Comparison of ENCODE assay signal across 8 cellular contexts in the genomic region with DNA sequence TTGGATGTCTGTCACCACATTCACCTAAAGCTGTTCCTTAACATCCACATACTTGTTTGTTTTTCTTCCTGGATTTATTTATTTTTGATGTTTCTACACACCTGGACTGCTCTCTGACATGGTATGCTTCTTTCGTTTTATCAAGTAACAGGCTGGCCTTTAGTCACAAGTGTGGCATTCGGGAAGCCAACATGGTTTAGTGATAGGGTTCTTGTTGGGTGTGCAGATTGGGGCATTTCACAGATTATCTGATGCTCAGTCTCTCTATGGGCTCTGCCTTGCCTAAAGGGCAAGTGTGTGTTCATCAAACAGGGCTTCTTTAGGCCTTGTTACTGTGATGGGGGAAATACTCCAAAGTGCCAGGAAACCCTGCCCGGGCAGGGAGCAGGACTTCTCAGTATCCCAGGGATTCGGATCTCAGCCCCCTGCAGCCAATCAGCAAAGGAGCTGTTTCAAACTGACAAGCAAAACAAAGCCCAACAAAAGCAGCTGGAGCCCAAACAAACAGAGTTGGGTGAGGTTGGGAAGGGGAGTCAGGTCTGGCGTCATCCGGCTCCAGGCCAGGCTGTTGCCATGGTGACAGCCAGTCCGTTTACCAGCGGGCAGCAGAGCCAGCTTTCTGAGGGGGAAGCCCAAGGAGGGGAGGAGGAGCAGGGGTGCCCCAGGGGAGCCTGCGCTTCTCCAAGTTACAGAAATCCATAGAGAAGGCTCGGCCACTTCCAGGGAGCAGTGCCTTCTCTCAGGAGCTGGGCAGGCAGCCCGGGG. TPM values are rescaled to one million over a fixed set of nuclear protein-coding genes. Genes with fewer than 3 reads are reported as not detected.
A peak's percentile ranks its signal among the peaks of the same experiment; 100 is the strongest.
DNase-seq lines count a peak whose midpoint lies in the region; ATAC-seq and TF ChIP-seq lines count a peak whose summit lies in the region.

No MANE protein-coding gene starts in this region.

- H3K4me1 ChIP-seq in HUES48 (ENCODE audit: control insufficient read depth, insufficient read depth, low read length) = peaks cover 13% of the 10 kb centered on the region
- H3K4me1 ChIP-seq in heart right ventricle = peaks cover 14 to 43% (median 34%) of the 10 kb centered on the region in 9 donors

- H3K4me3 ChIP-seq in HUES48 (ENCODE audit: low read depth, low read length) = no peak overlapping the region
- H3K4me3 ChIP-seq in heart right ventricle = peak overlapping the region in 4 of 10 donors; percentile 7 to 24 (median 18)

- intact Hi-C loops in heart right ventricle (cut with DNase I) = loop anchor here in 5 of 10 donors (1.0 to 10.0 kb wide), 4 partner anchors 30 to 118 kb away; a partner anchor contains a TSS
- intact Hi-C loops in posterior vena cava (cut with DNase I) = no loop called here

- ATAC-seq in heart right ventricle (peak; percentile 80 to 95 (median 88)), GM19351 (IDR thresholded peaks at IDR 0.05; ENCODE audit: unreplicated experiment) (no peak), GM21529 (IDR thresholded peaks at IDR 0.05; ENCODE audit: unreplicated experiment) (no peak)

- no peak overlapping the region; the same call in 1 of the 2 replicates for H3K9ac ChIP-seq in HUES48 (ENCODE audit: low read depth, low read length)

- TF ChIP-seq CTCF in heart right ventricle (IDR thresholded peaks at IDR 0.05) = no peak
- TF ChIP-seq CTCF in GM20000 (IDR thresholded peaks at IDR 0.05; ENCODE audit: extremely low read depth, missing control alignments) = no peak

- 21 to 26% methylated on average over 11 of the region's 11 CpGs for WGBS in heart right ventricle, 2 donors

- peak overlapping the region; percentile 73 for H3K27ac ChIP-seq in HUES48 (ENCODE audit: low read depth, low read length)
- peak overlapping the region; percentile 58 to 80 (median 72) for H3K27ac ChIP-seq in heart right ventricle

- no peaks in the 10 kb centered on the region for H3K9me3 ChIP-seq in HUES48 (ENCODE audit: control insufficient read depth, insufficient read depth, low read length)
- H3K9me3 ChIP-seq in heart right ventricle = no peaks in the 10 kb centered on the region

- DNase-seq in amniotic epithelial cell (ENCODE audit: low read depth) = peak; percentile 83
- peak; percentile 91 to 92 for DNase-seq in heart right ventricle
- peak; percentile 96 for DNase-seq in posterior vena cava (ENCODE audit: low spot score)
- no peak for DNase-seq in GM20000 (ENCODE audit: low spot score)
- DNase-seq in effector CD4-positive, alpha-beta T cell = no peak

- H3K36me3 ChIP-seq in HUES48 (ENCODE audit: control insufficient read depth, insufficient read depth, low read length) (no peaks in the 10 kb centered on the region), heart right ventricle (no peaks in the 10 kb centered on the region)

- no peaks in the 10 kb centered on the region for H3K27me3 ChIP-seq in HUES48 (ENCODE audit: control insufficient read depth, insufficient read depth, low read length)
- no peaks in the 10 kb centered on the region for H3K27me3 ChIP-seq in heart right ventricle

RNA-seq across cellular contexts. Expression of a gene that starts 31.8 kb away (rescaled TPM):
- total RNA-seq in heart right ventricle (100 to 1,000 TPM in 3 of 10 donors, 10 to 100 TPM in 6, 1 to 10 TPM in 1; 9.3 to 173 (median 64.0) TPM), posterior vena cava (100 to 1,000 TPM; 485 to 992 TPM)
- 10 to 100 TPM; 17.3 to 49.9 TPM for polyA plus RNA-seq in heart right ventricle

Comparison
In these comparisons a context has a peak if more than half of its experiments do, and no peak if none do; other contexts are left out.
1. DNase-seq: peak in amniotic epithelial cell (single experiment), heart right ventricle (2 of 2) and posterior vena cava (single experiment); none in GM20000 (single experiment) and effector CD4-positive, alpha-beta T cell (single experiment).
2. ATAC-seq: peak in heart right ventricle (8 of 8); none in GM19351 (single experiment) and GM21529 (single experiment).